ENCODE assay signal across 19 cellular contexts in genomic region chr13:35743165-35743564, GRCh38.
"Had no signal": no experiment of that assay in that cellular context is flagged by ENCODE, and none has a peak within 500 bp of the region (broad histone marks: within the 10 kb centered on the region; RNA-seq: fewer than 3 reads in every experiment).

No MANE protein-coding gene starts in this region.

- H3K9me3 ChIP-seq: SK-N-SH had no signal

- ATAC-seq: Panc1, PC-3 had no signal

- H3K27ac ChIP-seq: KMS-11, RWPE1 had no signal

- H3K9ac ChIP-seq: KMS-11, SK-N-SH had no signal

- DNase-seq: Kasumi-1, MM.1S, NCI-H1092 treated with DMSO at 0.1 percent for 48 hours, NCI-H1436 treated with DMSO at 0.1 percent for 48 hours, NCI-H1694, NCI-H187 treated with DMSO at 0.1 percent for 48 hours, NCI-H2029 treated with DMSO at 0.1 percent for 48 hours, NCI-H2171 treated with DMSO at 0.1 percent for 48 hours, NCI-H345, NCI-H524, NCI-H526 treated with DMSO at 0.1 percent for 48 hours, NCI-H774, PC-3, SHP77, SK-N-SH, T-helper 1 cell had no signal
